24 cellular contexts compared by ENCODE assay signal in genomic region chrX:31392541-31392940, GRCh38.
"Had no signal": no experiment of that assay in that cellular context is flagged by ENCODE, and none has a peak within 500 bp of the region (broad histone marks: within the 10 kb centered on the region; RNA-seq: fewer than 3 reads in every experiment).

No MANE protein-coding gene starts in this region.

- ATAC-seq: esophagus mucosa; gastroesophageal sphincter; left colon; left ventricle myocardium superior; natural killer cell treated with Interleukin-12 subunit alpha and Interleukin-12 subunit beta and Interleukin-15 and Interleukin-18, amount 100 ng/mL, for 72 hours; pancreas; right cardiac atrium; stimulated activated naive CD8-positive, alpha-beta T cell treated with anti-CD3 and anti-CD28 coated beads, Interleukin-15, Interleukin-2, amounts not matched to agents 100 U/mL and 50 U/mL, for 24 hours had no signal

- H3K27ac ChIP-seq: dorsolateral prefrontal cortex, gastroesophageal sphincter, neural progenitor cell, pancreas, suprapubic skin, thyroid gland had no signal

- H3K4me3 ChIP-seq: dorsolateral prefrontal cortex, gastroesophageal sphincter, lung, neural progenitor cell, pancreas, suprapubic skin, thyroid gland had no signal

- H3K4me1 ChIP-seq: gastroesophageal sphincter, neural progenitor cell, pancreas, suprapubic skin, thyroid gland had no signal

- H3K36me3 ChIP-seq: gastroesophageal sphincter, neural progenitor cell, pancreas, suprapubic skin, thyroid gland had no signal

- FAIRE-seq: kidney, pancreas, small intestine, urothelium cell line had no signal

- H3K9me3 ChIP-seq: gastroesophageal sphincter, pancreas, suprapubic skin, thyroid gland had no signal

- H2AFZ ChIP-seq: neural progenitor cell had no signal

- H3K9ac ChIP-seq: neural progenitor cell had no signal

- DNase-seq: cortex of kidney; dorsolateral prefrontal cortex; effector CD8-positive, alpha-beta T cell; glutamatergic neuron; immature natural killer cell; kidney; left colon; left ventricle myocardium superior; mesenchymal stem cell; midbrain; nucleus accumbens; pancreas; right cardiac atrium; small intestine; stimulated activated CD4-positive, alpha-beta T cell treated with anti-CD3 and anti-CD28 coated beads, Interleukin-12 subunit alpha, Interleukin-12 subunit beta, amount 100 ng/mL, for 4 hours; stimulated activated naive CD8-positive, alpha-beta T cell treated with anti-CD3 and anti-CD28 coated beads, Interleukin-15, Interleukin-2, amounts not matched to agents 100 U/mL and 50 U/mL, for 24 hours; thyroid gland had no signal

- H3K4me2 ChIP-seq: neural progenitor cell had no signal

- H3K27me3 ChIP-seq: gastroesophageal sphincter, neural progenitor cell, pancreas, suprapubic skin, thyroid gland had no signal
